ENCODE assay signal across 22 cellular contexts in genomic region chr7:8516976-8517375, GRCh38.
"Had no signal": no experiment of that assay in that cellular context is flagged by ENCODE, and none has a peak within 500 bp of the region (broad histone marks: within the 10 kb centered on the region; RNA-seq: fewer than 3 reads in every experiment).

No MANE protein-coding gene starts in this region.

- DNase-seq: effector memory CD4-positive, alpha-beta T cell; foreskin keratinocyte; immature natural killer cell; left colon; left ventricle myocardium superior; mesenchymal stem cell; midbrain; naive B cell; occipital lobe; psoas muscle; retina; stimulated activated CD4-positive, alpha-beta T cell treated with anti-CD3 and anti-CD28 coated beads, Interleukin-2, amount 100 ng/mL, for 24 hours; stimulated activated naive CD8-positive, alpha-beta T cell treated with anti-CD3 and anti-CD28 coated beads, Interleukin-15, Interleukin-2, amounts not matched to agents 100 U/mL and 50 U/mL, for 24 hours; thyroid gland had no signal

- H3K9me3 ChIP-seq: psoas muscle, suprapubic skin, thyroid gland had no signal

- H3K36me3 ChIP-seq: suprapubic skin, thyroid gland had no signal

- H3K4me3 ChIP-seq: coronary artery, lung, psoas muscle, skin epidermis, suprapubic skin, thyroid gland had no signal

- ATAC-seq: foreskin keratinocyte; left colon; left ventricle myocardium superior; psoas muscle; sciatic nerve; stimulated activated naive CD8-positive, alpha-beta T cell treated with anti-CD3 and anti-CD28 coated beads, Interleukin-15, Interleukin-2, amounts not matched to agents 100 U/mL and 50 U/mL, for 24 hours had no signal

- H3K4me1 ChIP-seq: foreskin keratinocyte, psoas muscle, suprapubic skin, thyroid gland had no signal

- H3K27ac ChIP-seq: coronary artery, foreskin keratinocyte, psoas muscle, skin epidermis, suprapubic skin, thyroid gland had no signal

- FAIRE-seq: endometrium, keratinocyte, urothelium cell line had no signal

- H3K27me3 ChIP-seq: foreskin keratinocyte, suprapubic skin, thyroid gland had no signal
